ENCODE assay signal across 16 cellular contexts in genomic region chr17:76204277-76204676, GRCh38. TPM values are rescaled to one million over a fixed set of nuclear protein-coding genes. Genes with fewer than 3 reads are reported as not detected.
DNase-seq lines count a peak whose midpoint lies in the region; ATAC-seq and TF ChIP-seq lines count a peak whose summit lies in the region.
"Had no signal": no experiment of that assay in that cellular context is flagged by ENCODE, and none has a peak within 500 bp of the region (broad histone marks: within the 10 kb centered on the region; RNA-seq: fewer than 3 reads in every experiment).

No MANE protein-coding gene starts in this region.

- H3K9ac ChIP-seq in fibroblast of lung (ENCODE audit: insufficient read depth, low read length) = no peak overlapping the region
- no peak overlapping the region for H3K9ac ChIP-seq in smooth muscle cell (ENCODE audit: low read depth)
- H3K9ac ChIP-seq: BLaER1 had no signal

- H3K27me3 Mint-ChIP-seq in activated naive CD4-positive, alpha-beta T cell treated with anti-CD3 and anti-CD28 coated beads, Interleukin-2, amount 50 U/mL, for 24 hours = no peaks in the 10 kb centered on the region
- H3K27me3 Mint-ChIP-seq in activated naive CD4-positive, alpha-beta T cell treated with anti-CD3 and anti-CD28 coated beads, Interleukin-2, amount 10 ng/mL, durations not matched to agents 7 days and 5 days = no peaks in the 10 kb centered on the region
- H3K27me3 Mint-ChIP-seq: brain had no signal

- H2AFZ ChIP-seq in fibroblast of lung (ENCODE audit: low read length) (no peak overlapping the region), smooth muscle cell (ENCODE audit: low read depth) (no peak overlapping the region)

- H3K4me1 Mint-ChIP-seq in activated naive CD4-positive, alpha-beta T cell treated with anti-CD3 and anti-CD28 coated beads, Interleukin-2, amount 50 U/mL, for 24 hours = peaks cover 65% of the 10 kb centered on the region
- peaks cover 77% of the 10 kb centered on the region for H3K4me1 Mint-ChIP-seq in activated naive CD4-positive, alpha-beta T cell treated with anti-CD3 and anti-CD28 coated beads, Interleukin-2, amount 10 ng/mL, durations not matched to agents 7 days and 5 days

- H4K20me1 ChIP-seq in fibroblast of lung (ENCODE audit: control insufficient read depth, extremely low read depth, insufficient read depth, low read length) (no peaks in the 10 kb centered on the region), smooth muscle cell (ENCODE audit: low read depth) (no peaks in the 10 kb centered on the region)
- H4K20me1 ChIP-seq: BLaER1 had no signal

- peak overlapping the region; percentile 57 for H3K4me2 ChIP-seq in fibroblast of lung (ENCODE audit: extremely low read depth, insufficient read depth, low read length)
- peak overlapping the region; percentile 15 for H3K4me2 ChIP-seq in smooth muscle cell
- H3K4me2 ChIP-seq: BLaER1 had no signal

- no peak for ATAC-seq in HG02610 (IDR thresholded peaks at IDR 0.05; ENCODE audit: unreplicated experiment)
- ATAC-seq: esophagus mucosa had no signal

- H3K4me1 ChIP-seq in fibroblast of lung (ENCODE audit: control insufficient read depth, extremely low read depth, insufficient read depth, low read length) (peaks cover 7% of the 10 kb centered on the region), smooth muscle cell (ENCODE audit: low read depth) (peaks cover 5% of the 10 kb centered on the region), esophagus squamous epithelium (no peaks in the 10 kb centered on the region)
- H3K4me1 ChIP-seq: stomach had no signal

- TF ChIP-seq CTCF in fibroblast of lung (conservative IDR thresholded peaks at IDR 0.05 in 1 of 2, IDR thresholded peaks at IDR 0.05 in 1 of 2; ENCODE audit: low read depth in 1 of 2, low read length in 2 of 2) (no peak), smooth muscle cell (IDR thresholded peaks at IDR 0.05; ENCODE audit: borderline replicate concordance, insufficient read depth, poor library complexity, severe bottlenecking) (no peak), esophagus squamous epithelium (IDR thresholded peaks at IDR 0.05) (no peak)

- H3K27ac ChIP-seq in fibroblast of lung (ENCODE audit: insufficient read depth, low read length) (no peak overlapping the region), smooth muscle cell (ENCODE audit: low read depth) (no peak overlapping the region), esophagus squamous epithelium (no peak overlapping the region)
- H3K27ac ChIP-seq: BLaER1, stomach had no signal

- intact Hi-C loops in esophagus squamous epithelium (cut with DNase I) = no loop called here

- H3K27ac Mint-ChIP-seq in activated naive CD4-positive, alpha-beta T cell treated with anti-CD3 and anti-CD28 coated beads, Interleukin-2, amount 50 U/mL, for 24 hours = peak overlapping the region; percentile 66
- H3K27ac Mint-ChIP-seq in activated naive CD4-positive, alpha-beta T cell treated with anti-CD3 and anti-CD28 coated beads, Interleukin-2, amount 10 ng/mL, durations not matched to agents 7 days and 5 days = no peak overlapping the region

- H3K4me3 ChIP-seq in fibroblast of lung (replicated peaks in 1 of 4; ENCODE audit: control extremely low read depth in 1 of 4, insufficient read depth in 1 of 4, low read depth in 3 of 4, low read length in 4 of 4) (no peak overlapping the region), smooth muscle cell (no peak overlapping the region), esophagus squamous epithelium (no peak overlapping the region)
- H3K4me3 ChIP-seq: BLaER1, stomach had no signal

- H3K4me3 Mint-ChIP-seq in activated naive CD4-positive, alpha-beta T cell treated with anti-CD3 and anti-CD28 coated beads, Interleukin-2, amount 50 U/mL, for 24 hours = no peak overlapping the region
- H3K4me3 Mint-ChIP-seq in activated naive CD4-positive, alpha-beta T cell treated with anti-CD3 and anti-CD28 coated beads, Interleukin-2, amount 10 ng/mL, durations not matched to agents 7 days and 5 days = no peak overlapping the region
- H3K4me3 Mint-ChIP-seq: brain had no signal

- no peak for DNase-seq in activated naive CD4-positive, alpha-beta T cell treated with anti-CD3 and anti-CD28 coated beads, Interleukin-2, amount 10 ng/mL, durations not matched to agents 7 days and 5 days
- DNase-seq in RKO (ENCODE audit: low spot score) (peak; percentile 37), fibroblast of lung (ENCODE audit: low read depth in 2 of 2) (peak; percentile 60 to 77), smooth muscle cell (lab: John Stamatoyannopoulos, UW; ENCODE audit: unreplicated experiment) (no peak), esophagus squamous epithelium (lab: John Stamatoyannopoulos, UW) (no peak), NCI-H2029 (lab: John Stamatoyannopoulos, UW) (no peak)
- DNase-seq: H7; NCI-H510A treated with DMSO at 0.1 percent for 48 hours; occipital lobe; stimulated activated CD4-positive, alpha-beta T cell treated with anti-CD3 and anti-CD28 coated beads, Interleukin-4, amount 100 ng/mL, for 1 hour; stomach had no signal

- no peaks in the 10 kb centered on the region for H3K79me2 ChIP-seq in fibroblast of lung (ENCODE audit: control insufficient read depth, insufficient read depth, low read length)
- no peaks in the 10 kb centered on the region for H3K79me2 ChIP-seq in smooth muscle cell (ENCODE audit: low read depth)

- H3K36me3 ChIP-seq in fibroblast of lung (ENCODE audit: control insufficient read depth, insufficient read depth, low read length) = no peaks in the 10 kb centered on the region
- no peaks in the 10 kb centered on the region for H3K36me3 ChIP-seq in smooth muscle cell (ENCODE audit: low read depth)
- no peaks in the 10 kb centered on the region for H3K36me3 ChIP-seq in esophagus squamous epithelium
- H3K36me3 ChIP-seq: BLaER1, stomach had no signal

- H3K9me3 ChIP-seq in fibroblast of lung (ENCODE audit: control insufficient read depth, insufficient read depth, low read depth, low read length) = no peaks in the 10 kb centered on the region
- H3K9me3 ChIP-seq in smooth muscle cell (replicated peaks; ENCODE audit: low read depth) = no peaks in the 10 kb centered on the region
- no peaks in the 10 kb centered on the region for H3K9me3 ChIP-seq in esophagus squamous epithelium
- H3K9me3 ChIP-seq: BLaER1, stomach had no signal

- H3F3A ChIP-seq in smooth muscle cell (ENCODE audit: low read depth) = no peaks in the 10 kb centered on the region

- WGBS in smooth muscle cell (ENCODE audit: low lambda C conversion rate) = 38% methylated on average over 3 of the region's 3 CpGs
- WGBS in esophagus squamous epithelium, 2 donors = 48 to 54% methylated on average over 3 of the region's 3 CpGs

- H3K27me3 ChIP-seq in fibroblast of lung (ENCODE audit: control insufficient read depth, insufficient read depth, low read length) (no peaks in the 10 kb centered on the region), smooth muscle cell (ENCODE audit: low read depth) (no peaks in the 10 kb centered on the region), esophagus squamous epithelium (peaks cover 0 to 4% (median 0%) of the 10 kb centered on the region in 4 donors)
- H3K27me3 ChIP-seq: BLaER1, stomach had no signal

- H3K9me3 Mint-ChIP-seq in activated naive CD4-positive, alpha-beta T cell treated with anti-CD3 and anti-CD28 coated beads, Interleukin-2, amount 50 U/mL, for 24 hours = no peaks in the 10 kb centered on the region
- no peaks in the 10 kb centered on the region for H3K9me3 Mint-ChIP-seq in activated naive CD4-positive, alpha-beta T cell treated with anti-CD3 and anti-CD28 coated beads, Interleukin-2, amount 10 ng/mL, durations not matched to agents 7 days and 5 days
- H3K9me3 Mint-ChIP-seq: brain had no signal

- TF ChIP-seq POLR2A in esophagus squamous epithelium (IDR thresholded peaks at IDR 0.05) = no peak

- CTCF ChIA-PET in activated naive CD4-positive, alpha-beta T cell treated with anti-CD3 and anti-CD28 coated beads, Interleukin-2, amount 10 ng/mL, durations not matched to agents 7 days and 5 days (lab: Charles Lee) = no interaction called here

- peaks cover 13% of the 10 kb centered on the region for H3K36me3 Mint-ChIP-seq in activated naive CD4-positive, alpha-beta T cell treated with anti-CD3 and anti-CD28 coated beads, Interleukin-2, amount 50 U/mL, for 24 hours
- peaks cover 74% of the 10 kb centered on the region for H3K36me3 Mint-ChIP-seq in activated naive CD4-positive, alpha-beta T cell treated with anti-CD3 and anti-CD28 coated beads, Interleukin-2, amount 10 ng/mL, durations not matched to agents 7 days and 5 days

RNA-seq across cellular contexts. Expression of gene RNF157, which starts 36.0 kb away (rescaled TPM):
- total RNA-seq in fibroblast of lung (0.51 and 3.1 TPM in 2 replicates), smooth muscle cell (0.09 and 1.2 TPM in 2 replicates), esophagus squamous epithelium (1 to 10 TPM in 1 of 4 donors, under 1 TPM in 3; 0.11 to 3.4 (median 0.26) TPM)
- polyA plus RNA-seq in fibroblast of lung (2.0 and 7.7 TPM in 2 replicates), smooth muscle cell (0.63 and 1.6 TPM in 2 replicates)
- polyA plus RNA-seq in fibroblast of lung (2012) = 1.5 and 5.7 TPM in 2 replicates
- 1.5 and 5.5 TPM in 2 replicates for polyA minus RNA-seq in fibroblast of lung (ENCODE audit: low replicate concordance)

Comparison
In these comparisons a context has a peak if more than half of its experiments do, and no peak if none do; other contexts are left out.
1. DNase-seq: peak in RKO (single experiment) and fibroblast of lung (2 of 2); none in activated naive CD4-positive, alpha-beta T cell treated with anti-CD3 and anti-CD28 coated beads, Interleukin-2, amount 10 ng/mL, durations not matched to agents 7 days and 5 days (single experiment), smooth muscle cell (single experiment), esophagus squamous epithelium (single experiment) and NCI-H2029 (single experiment).